ENCODE assay signal across 17 cellular contexts in the genomic region with DNA sequence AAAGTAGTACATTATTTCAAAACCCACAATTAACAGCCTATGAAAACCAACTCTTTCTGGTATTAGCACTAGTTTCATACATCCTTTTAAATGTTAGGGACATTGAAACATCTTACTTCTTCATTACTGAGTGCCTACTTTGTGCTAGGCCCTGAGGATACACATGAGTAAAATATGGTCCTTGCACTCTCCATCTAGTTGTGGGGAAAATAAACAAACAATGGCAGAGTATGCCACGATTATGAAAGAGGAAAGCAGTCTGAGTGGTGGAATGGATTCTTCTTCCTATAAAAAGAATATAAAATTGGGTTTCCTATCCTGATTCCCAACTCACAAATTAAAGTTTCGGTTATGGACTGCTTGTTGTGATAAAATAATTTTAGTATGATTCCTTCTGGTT.
DNase-seq lines count a peak whose midpoint lies in the region; ATAC-seq and TF ChIP-seq lines count a peak whose summit lies in the region.
"Had no signal": no experiment of that assay in that cellular context is flagged by ENCODE, and none has a peak within 500 bp of the region (broad histone marks: within the 10 kb centered on the region; RNA-seq: fewer than 3 reads in every experiment).

No MANE protein-coding gene starts in this region.

- no peak for DNase-seq in activated CD4-positive, alpha-beta T cell treated with anti-CD3 and anti-CD28 coated beads, Interleukin-2, amount 10 ng/mL, durations not matched to agents 24 days and 14 days
- no peak for DNase-seq in activated CD4-positive, alpha-beta T cell treated with anti-CD3 and anti-CD28 coated beads, Interleukin-2, amount 10 ng/mL, durations not matched to agents 7 days and 5 days
- DNase-seq in PC-3 (no peak), iPS-NIHi7 (ENCODE audit: extremely low spot score) (no peak), SK-N-DZ (ENCODE audit: low spot score) (no peak)
- DNase-seq: 8988T; activated naive CD4-positive, alpha-beta T cell treated with anti-CD3 and anti-CD28 coated beads, Interleukin-2, amount 10 ng/mL, durations not matched to agents 7 days and 5 days; foreskin keratinocyte; Karpas-422; kidney; stimulated activated CD8-positive, alpha-beta memory T cell treated with anti-CD3 and anti-CD28 coated beads, Interleukin-4, amount 100 ng/mL, for 48 hours had no signal

- H3K9me3 Mint-ChIP-seq in activated CD4-positive, alpha-beta T cell treated with anti-CD3 and anti-CD28 coated beads, Interleukin-2, amount 10 ng/mL, durations not matched to agents 24 days and 14 days: peaks cover 9% of the 10 kb centered on the region
- no peaks in the 10 kb centered on the region for H3K9me3 Mint-ChIP-seq in activated CD4-positive, alpha-beta T cell treated with anti-CD3 and anti-CD28 coated beads, Interleukin-2, amount 10 ng/mL, durations not matched to agents 7 days and 5 days
- H3K9me3 Mint-ChIP-seq: activated naive CD4-positive, alpha-beta T cell treated with anti-CD3 and anti-CD28 coated beads, Interleukin-2, amount 10 ng/mL, durations not matched to agents 7 days and 5 days had no signal

- H3K27ac Mint-ChIP-seq in activated CD4-positive, alpha-beta T cell treated with anti-CD3 and anti-CD28 coated beads, Interleukin-2, amount 10 ng/mL, durations not matched to agents 24 days and 14 days: peak overlapping the region; percentile 52
- H3K27ac Mint-ChIP-seq in activated CD4-positive, alpha-beta T cell treated with anti-CD3 and anti-CD28 coated beads, Interleukin-2, amount 10 ng/mL, durations not matched to agents 7 days and 5 days: no peak overlapping the region
- H3K27ac Mint-ChIP-seq: activated naive CD4-positive, alpha-beta T cell treated with anti-CD3 and anti-CD28 coated beads, Interleukin-2, amount 10 ng/mL, durations not matched to agents 7 days and 5 days had no signal

- H3K4me1 ChIP-seq in PC-3 (ENCODE audit: insufficient read depth, low read length) (peaks cover 55% of the 10 kb centered on the region), liver (ENCODE audit: control insufficient read depth in 4 of 4, insufficient read depth in 4 of 4, low read length in 3 of 4) (peaks cover 4 to 41% (median 27%) of the 10 kb centered on the region in 4 donors), skeletal muscle tissue (ENCODE audit: control insufficient read depth in 3 of 3, insufficient read depth in 3 of 3, low read length in 3 of 3) (peaks cover 15 to 32% (median 22%) of the 10 kb centered on the region in 3 donors)

- H3K9ac ChIP-seq in PC-3 (ENCODE audit: low read length) (no peak overlapping the region), liver (ENCODE audit: low read depth in 1 of 2, low read length in 2 of 2) (no peak overlapping the region), skeletal muscle tissue (ENCODE audit: low read depth in 1 of 3, low read length in 3 of 3) (no peak overlapping the region)
- H3K9ac ChIP-seq: BLaER1 treated with 17β-estradiol and CSF1 and Interleukin-3, amounts not matched to agents 10 nM and 100 nM had no signal

- H3K4me3 ChIP-seq in PC-3 (ENCODE audit: low read length) (no peak overlapping the region), liver (ENCODE audit: low read depth in 1 of 3, low read length in 3 of 3) (no peak overlapping the region), skeletal muscle tissue (ENCODE audit: low read length in 3 of 3) (no peak overlapping the region)
- H3K4me3 ChIP-seq: BLaER1 treated with 17β-estradiol and CSF1 and Interleukin-3, amounts not matched to agents 10 nM and 100 nM had no signal

- peak overlapping the region; percentile 25; the same call in 1 of the 2 replicates for H3K4me2 ChIP-seq in PC-3 (ENCODE audit: low read length)

- H3K9me3 ChIP-seq in PC-3 (ENCODE audit: low read length) (no peaks in the 10 kb centered on the region), liver (ENCODE audit: control insufficient read depth in 4 of 4, low read length in 3 of 4) (no peaks in the 10 kb centered on the region), skeletal muscle tissue (ENCODE audit: control insufficient read depth in 3 of 3, low read length in 3 of 3) (no peaks in the 10 kb centered on the region)
- H3K9me3 ChIP-seq: BLaER1 treated with 17β-estradiol and CSF1 and Interleukin-3, amounts not matched to agents 10 nM and 100 nM; thoracic aorta had no signal

- BruUV-seq in PC-3 (replicated peaks; lab: Mats Ljungman, UMichigan): no TSS peak

- H3K9me2 ChIP-seq in PC-3 (replicated peaks; ENCODE audit: low read length): no peaks in the 10 kb centered on the region

- POLR2A ChIA-PET in activated CD4-positive, alpha-beta T cell treated with anti-CD3 and anti-CD28 coated beads, Interleukin-2, amount 10 ng/mL, durations not matched to agents 7 days and 5 days (lab: Charles Lee): no interaction called here
- POLR2A ChIA-PET in PC-3 (lab: Charles Lee; ENCODE audit: unreplicated experiment): no interaction called here

- H3F3A ChIP-seq in PC-3 (ENCODE audit: low read length, unreplicated experiment): no peaks in the 10 kb centered on the region

- peaks cover 57% of the 10 kb centered on the region for H3K4me1 Mint-ChIP-seq in activated CD4-positive, alpha-beta T cell treated with anti-CD3 and anti-CD28 coated beads, Interleukin-2, amount 10 ng/mL, durations not matched to agents 24 days and 14 days
- H3K4me1 Mint-ChIP-seq in activated CD4-positive, alpha-beta T cell treated with anti-CD3 and anti-CD28 coated beads, Interleukin-2, amount 10 ng/mL, durations not matched to agents 7 days and 5 days: peaks cover 27% of the 10 kb centered on the region

- no peak for TF ChIP-seq RAD21 in liver (IDR thresholded peaks at IDR 0.05)

- H3K27me3 ChIP-seq in PC-3 (ENCODE audit: low read length): no peaks in the 10 kb centered on the region
- H3K27me3 ChIP-seq in liver (ENCODE audit: control insufficient read depth in 4 of 4, insufficient read depth in 4 of 4, low read length in 3 of 4): no peaks in the 10 kb centered on the region
- no peaks in the 10 kb centered on the region for H3K27me3 ChIP-seq in skeletal muscle tissue (ENCODE audit: control insufficient read depth in 3 of 3, insufficient read depth in 3 of 3, low read length in 3 of 3)
- H3K27me3 ChIP-seq: BLaER1 treated with 17β-estradiol and CSF1 and Interleukin-3, amounts not matched to agents 10 nM and 100 nM; brain microvascular endothelial cell; foreskin keratinocyte had no signal

- ATAC-seq in PC-3 (no peak), GM19324 (IDR thresholded peaks at IDR 0.05; ENCODE audit: low FRiP score, unreplicated experiment) (no peak)
- ATAC-seq: foreskin keratinocyte had no signal

- CTCF ChIA-PET in activated CD4-positive, alpha-beta T cell treated with anti-CD3 and anti-CD28 coated beads, Interleukin-2, amount 10 ng/mL, durations not matched to agents 7 days and 5 days (lab: Charles Lee): no interaction called here
- CTCF ChIA-PET in PC-3 (lab: Charles Lee): no interaction called here

- H3K36me3 ChIP-seq in PC-3 (ENCODE audit: low read depth, low read length) (no peaks in the 10 kb centered on the region), liver (ENCODE audit: control insufficient read depth in 4 of 4, insufficient read depth in 3 of 4, low read depth in 1 of 4, low read length in 3 of 4) (no peaks in the 10 kb centered on the region), skeletal muscle tissue (ENCODE audit: control insufficient read depth in 3 of 3, insufficient read depth in 3 of 3, low read length in 3 of 3) (no peaks in the 10 kb centered on the region)
- H3K36me3 ChIP-seq: brain microvascular endothelial cell, thoracic aorta had no signal

- H3K27ac ChIP-seq in PC-3 (ENCODE audit: low read length) (no peak overlapping the region), liver (ENCODE audit: low read depth in 1 of 2, low read length in 2 of 2) (peak overlapping the region in 1 of 2 donors; percentile 65), skeletal muscle tissue (ENCODE audit: low read depth, low read length) (peak overlapping the region; percentile 58)
- H3K27ac ChIP-seq: BLaER1 treated with 17β-estradiol and CSF1 and Interleukin-3, amounts not matched to agents 10 nM and 100 nM; foreskin keratinocyte; thoracic aorta had no signal

- no peak overlapping the region for H2AFZ ChIP-seq in PC-3 (ENCODE audit: low read length)

- intact Hi-C loops in activated CD4-positive, alpha-beta T cell treated with anti-CD3 and anti-CD28 coated beads, Interleukin-2, amount 10 ng/mL, durations not matched to agents 24 days and 14 days (cut with micrococcal nuclease): no loop called here
- intact Hi-C loops in PC-3 (cut with micrococcal nuclease): no loop called here

- no peaks in the 10 kb centered on the region for H4K20me1 ChIP-seq in PC-3 (ENCODE audit: low read length)

- TF ChIP-seq CTCF in PC-3 (conservative IDR thresholded peaks at IDR 0.05; ENCODE audit: low read depth, low read length) (no peak), liver (IDR thresholded peaks at IDR 0.05; ENCODE audit: low read depth, low read length, missing input control) (no peak)

- H3K4me3 Mint-ChIP-seq in activated CD4-positive, alpha-beta T cell treated with anti-CD3 and anti-CD28 coated beads, Interleukin-2, amount 10 ng/mL, durations not matched to agents 24 days and 14 days: no peak overlapping the region
- H3K4me3 Mint-ChIP-seq in activated CD4-positive, alpha-beta T cell treated with anti-CD3 and anti-CD28 coated beads, Interleukin-2, amount 10 ng/mL, durations not matched to agents 7 days and 5 days: no peak overlapping the region
- H3K4me3 Mint-ChIP-seq: activated naive CD4-positive, alpha-beta T cell treated with anti-CD3 and anti-CD28 coated beads, Interleukin-2, amount 10 ng/mL, durations not matched to agents 7 days and 5 days had no signal

- peaks cover 8% of the 10 kb centered on the region; the same call in 1 of the 2 replicates for H3K79me2 ChIP-seq in PC-3 (ENCODE audit: low read length)

- peaks cover 35% of the 10 kb centered on the region for H3K36me3 Mint-ChIP-seq in activated CD4-positive, alpha-beta T cell treated with anti-CD3 and anti-CD28 coated beads, Interleukin-2, amount 10 ng/mL, durations not matched to agents 24 days and 14 days (ENCODE audit: low read depth)
- H3K36me3 Mint-ChIP-seq in activated CD4-positive, alpha-beta T cell treated with anti-CD3 and anti-CD28 coated beads, Interleukin-2, amount 10 ng/mL, durations not matched to agents 7 days and 5 days (ENCODE audit: low read depth): peaks cover 13% of the 10 kb centered on the region

- 54% methylated on average over 2 of the region's 2 CpGs for WGBS in liver

- no peaks in the 10 kb centered on the region for H3K27me3 Mint-ChIP-seq in activated CD4-positive, alpha-beta T cell treated with anti-CD3 and anti-CD28 coated beads, Interleukin-2, amount 10 ng/mL, durations not matched to agents 24 days and 14 days
- no peaks in the 10 kb centered on the region for H3K27me3 Mint-ChIP-seq in activated CD4-positive, alpha-beta T cell treated with anti-CD3 and anti-CD28 coated beads, Interleukin-2, amount 10 ng/mL, durations not matched to agents 7 days and 5 days
- H3K27me3 Mint-ChIP-seq: activated naive CD4-positive, alpha-beta T cell treated with anti-CD3 and anti-CD28 coated beads, Interleukin-2, amount 10 ng/mL, durations not matched to agents 7 days and 5 days had no signal

TF ChIP-seq in liver, 16 proteins besides CTCF, POLR2A, EP300 and RAD21 (continues in another document):
- TF ChIP-seq HNF4A (conservative IDR thresholded peaks at IDR 0.05) (no peak), GABPA (IDR thresholded peaks at IDR 0.05 in 1 of 2, conservative IDR thresholded peaks at IDR 0.05 in 1 of 2) (no peak), YY1 (IDR thresholded peaks at IDR 0.05) (peak; percentile 41), NR2F2 (IDR thresholded peaks at IDR 0.05) (no peak), RXRA (IDR thresholded peaks at IDR 0.05) (peak in 1 of 2 donors; percentile 3)
